ENCODE assay signal across 20 cellular contexts in genomic region chr6:25755496-25755895, GRCh38. TPM values are rescaled to one million over a fixed set of nuclear protein-coding genes. Genes with fewer than 3 reads are reported as not detected.
DNase-seq lines count a peak whose midpoint lies in the region; ATAC-seq and TF ChIP-seq lines count a peak whose summit lies in the region.
"Had no signal": no experiment of that assay in that cellular context is flagged by ENCODE, and none has a peak within 500 bp of the region (broad histone marks: within the 10 kb centered on the region; RNA-seq: fewer than 3 reads in every experiment).

No MANE protein-coding gene starts in this region.

- no peaks in the 10 kb centered on the region for H3K36me3 ChIP-seq in liver (ENCODE audit: control insufficient read depth in 4 of 4, insufficient read depth in 3 of 4, low read depth in 1 of 4, low read length in 3 of 4)
- no peaks in the 10 kb centered on the region for H3K36me3 ChIP-seq in rectal smooth muscle tissue (ENCODE audit: control insufficient read depth, insufficient read depth, low read length)
- H3K36me3 ChIP-seq: BE2C, MG63, SJCRH30 had no signal

- no peak for TF ChIP-seq RAD21 in liver (IDR thresholded peaks at IDR 0.05)

- no peaks in the 10 kb centered on the region for H3K36me3 Mint-ChIP-seq in Calu3 (ENCODE audit: insufficient read depth, unreplicated experiment)

- peaks cover 6 to 40% (median 29%) of the 10 kb centered on the region in 4 donors for H3K4me1 ChIP-seq in liver (ENCODE audit: control insufficient read depth in 4 of 4, insufficient read depth in 4 of 4, low read length in 3 of 4)
- H3K4me1 ChIP-seq in rectal smooth muscle tissue (ENCODE audit: control insufficient read depth, insufficient read depth, low read length), result no peaks in the 10 kb centered on the region
- H3K4me1 ChIP-seq: BE2C, SJCRH30 had no signal

- H3K27me3 ChIP-seq in liver (ENCODE audit: control insufficient read depth in 4 of 4, insufficient read depth in 4 of 4, low read length in 3 of 4) (no peaks in the 10 kb centered on the region), rectal smooth muscle tissue (ENCODE audit: control insufficient read depth, insufficient read depth, low read length) (no peaks in the 10 kb centered on the region)
- H3K27me3 ChIP-seq: BE2C, MG63, SJCRH30 had no signal

- peak overlapping the region; percentile 85 for H3K27ac Mint-ChIP-seq in Calu3 (ENCODE audit: unreplicated experiment)

- H3K9ac ChIP-seq in liver (ENCODE audit: low read depth in 1 of 2, low read length in 2 of 2) (peak overlapping the region in 1 of 2 donors; percentile 68), rectal smooth muscle tissue (ENCODE audit: low read length) (no peak overlapping the region)

- H3K9me3 Mint-ChIP-seq in Calu3 (ENCODE audit: low read depth, unreplicated experiment), result peaks cover 3% of the 10 kb centered on the region

- BruUV-seq in Calu3 (replicated peaks; lab: Mats Ljungman, UMichigan), result no TSS peak

- H3K27me3 Mint-ChIP-seq in Calu3 (ENCODE audit: unreplicated experiment), result no peaks in the 10 kb centered on the region

- H3K27ac ChIP-seq in VCaP (peak overlapping the region; percentile 98), liver (ENCODE audit: low read depth in 1 of 2, low read length in 2 of 2) (peak overlapping the region; percentile 74 to 83), rectal smooth muscle tissue (ENCODE audit: low read depth, low read length) (no peak overlapping the region)
- H3K27ac ChIP-seq: PC-9, SJCRH30 had no signal

- intact Hi-C loops in Calu3 (cut with micrococcal nuclease; ENCODE audit: unreplicated experiment), result no loop called here

- no peak for ATAC-seq in GM18520 (IDR thresholded peaks at IDR 0.05; ENCODE audit: unreplicated experiment)

- H3K4me1 Mint-ChIP-seq in Calu3 (ENCODE audit: low read depth, unreplicated experiment), result peaks cover 43% of the 10 kb centered on the region

- H3K4me3 ChIP-seq in liver (ENCODE audit: low read depth in 1 of 3, low read length in 3 of 3) (peak overlapping the region; percentile 54 to 69 (median 68)), rectal smooth muscle tissue (ENCODE audit: low read length) (peak overlapping the region; percentile 53)
- H3K4me3 ChIP-seq: MG63, PC-9, SJCRH30 had no signal

- CTCF ChIA-PET in Calu3 (lab: Charles Lee), result interaction anchor here (1.0 to 1.3 kb wide), 4 partner anchors 14 to 262 kb away, joined by 3 read pairs; a partner anchor contains a TSS

- no peak for DNase-seq in Calu3
- DNase-seq in effector CD4-positive, alpha-beta T cell, result no peak
- no peak for DNase-seq in KBM-7
- DNase-seq in nucleus accumbens (lab: John Stamatoyannopoulos, UW), result no peak
- DNase-seq: BE2C, DND-41, Kasumi-1, MG63, NCI-H1048, NCI-H1436, NCI-H187 treated with DMSO at 0.1 percent for 48 hours, NCI-H2227 treated with DMSO at 0.1 percent for 48 hours, NCI-H510A, NCI-H748 treated with DMSO at 0.1 percent for 48 hours, PC-9, SJCRH30 had no signal

- H3K4me3 Mint-ChIP-seq in Calu3 (ENCODE audit: low read depth, unreplicated experiment), result peak overlapping the region; percentile 55

- in situ Hi-C loops in KBM-7 (cut with MboI; ENCODE audit: low pct_unique_long_range_greater_than_20kb, low sequenced_read_pairs), result no loop called here

- TF ChIP-seq CTCF in Calu3 (IDR thresholded peaks at IDR 0.05; ENCODE audit: unreplicated experiment) (no peak), VCaP (conservative IDR thresholded peaks at IDR 0.05) (no peak), liver (IDR thresholded peaks at IDR 0.05; ENCODE audit: low read depth, low read length, missing input control) (no peak)

- 30% methylated on average over 2 of the region's 2 CpGs for WGBS in liver

- no peaks in the 10 kb centered on the region for H3K9me3 ChIP-seq in liver (ENCODE audit: control insufficient read depth in 4 of 4, low read length in 3 of 4)
- H3K9me3 ChIP-seq: BE2C, MG63, SJCRH30 had no signal

TF ChIP-seq in liver, 16 proteins besides CTCF, POLR2A, EP300 and RAD21:
- TF ChIP-seq MAX (IDR thresholded peaks at IDR 0.05) (no peak), REST (IDR thresholded peaks at IDR 0.05) (no peak), YY1 (IDR thresholded peaks at IDR 0.05) (peak; percentile 2), JUND (IDR thresholded peaks at IDR 0.05) (peak in 1 of 2 donors; percentile 62)

RNA-seq across cellular contexts. Expression of gene SLC17A4, which starts 1.0 kb away (rescaled TPM):
- 1.9 and 3.4 TPM in 2 replicates for total RNA-seq in Calu3 (2022)
- total RNA-seq in liver, result 10 to 100 TPM in 1 of 2 donors, 1 to 10 TPM in 1; 4.6 to 27.3 TPM
- 10 to 100 TPM in 1 of 2 donors, 1 to 10 TPM in 1; 4.4 to 12.1 TPM for polyA plus RNA-seq in liver
- total RNA-seq: SJCRH30 had no signal
